Comparison of ENCODE assay signal across 23 cellular contexts in genomic region chr17:80295146-80295545, GRCh38.
"Had no signal": no experiment of that assay in that cellular context is flagged by ENCODE, and none has a peak within 500 bp of the region (broad histone marks: within the 10 kb centered on the region; RNA-seq: fewer than 3 reads in every experiment).

No MANE protein-coding gene starts in this region.

- H3K4me1 Mint-ChIP-seq: nephron; stimulated activated memory B cell treated with anti-CD40 and anti-IgM and Interleukin-4, amounts not matched to agents 10 μg/mL and 1 μg/mL and 100 μg/mL, for 72 hours had no signal

- H3K27ac Mint-ChIP-seq: activated CD4-positive, alpha-beta T cell treated with anti-CD3 and anti-CD28 coated beads, Interleukin-2, amount 10 ng/mL, durations not matched to agents 24 days and 14 days; nephron; stimulated activated memory B cell treated with anti-CD40 and anti-IgM and Interleukin-4, amounts not matched to agents 10 μg/mL and 1 μg/mL and 100 μg/mL, for 72 hours; type B pancreatic cell had no signal

- H3K79me2 ChIP-seq: hepatocyte had no signal

- H3K4me1 ChIP-seq: adrenal gland, ascending aorta, esophagus muscularis mucosa, parathyroid adenoma, vagina had no signal

- FAIRE-seq: frontal cortex had no signal

- H3K27me3 Mint-ChIP-seq: activated CD4-positive, alpha-beta T cell treated with anti-CD3 and anti-CD28 coated beads, Interleukin-2, amount 10 ng/mL, durations not matched to agents 24 days and 14 days; stimulated activated memory B cell treated with anti-CD40 and anti-IgM and Interleukin-4, amounts not matched to agents 10 μg/mL and 1 μg/mL and 100 μg/mL, for 72 hours; type B pancreatic cell had no signal

- H3K9ac ChIP-seq: parathyroid adenoma had no signal

- H2AFZ ChIP-seq: hepatocyte, parathyroid adenoma had no signal

- H3K4me3 Mint-ChIP-seq: activated CD4-positive, alpha-beta T cell treated with anti-CD3 and anti-CD28 coated beads, Interleukin-2, amount 10 ng/mL, durations not matched to agents 24 days and 14 days; activated T-cell treated with anti-CD3 and anti-CD28 coated beads, Interleukin-2, amount 50 U/mL, for 72 hours; nephron; stimulated activated memory B cell treated with anti-CD40 and anti-IgM and Interleukin-4, amounts not matched to agents 10 μg/mL and 1 μg/mL and 100 μg/mL, for 72 hours; type B pancreatic cell had no signal

- H3K9me3 Mint-ChIP-seq: activated CD4-positive, alpha-beta T cell treated with anti-CD3 and anti-CD28 coated beads, Interleukin-2, amount 10 ng/mL, durations not matched to agents 24 days and 14 days; activated T-cell treated with anti-CD3 and anti-CD28 coated beads, Interleukin-2, amount 50 U/mL, for 72 hours; nephron; type B pancreatic cell had no signal

- H3K4me3 ChIP-seq: adrenal gland, ascending aorta, esophagus muscularis mucosa, hepatocyte, right lobe of liver, skin epidermis, thoracic aorta, vagina had no signal

- H3K27ac ChIP-seq: ascending aorta, brain microvascular endothelial cell, esophagus muscularis mucosa, hepatocyte, parathyroid adenoma, thoracic aorta, vagina had no signal

- H3K4me2 ChIP-seq: hepatocyte had no signal

- ATAC-seq: activated T-cell treated with anti-CD3 and anti-CD28 coated beads, Interleukin-2, amount 50 U/mL, for 72 hours; stimulated activated memory B cell treated with anti-CD40 and anti-IgM and Interleukin-4, amounts not matched to agents 10 μg/mL and 1 μg/mL and 100 μg/mL, for 72 hours had no signal

- H3K27me3 ChIP-seq: adrenal gland, ascending aorta, brain microvascular endothelial cell, esophagus muscularis mucosa, hepatocyte, right lobe of liver, vagina had no signal

- DNase-seq: activated CD4-positive, alpha-beta T cell treated with anti-CD3 and anti-CD28 coated beads, Interleukin-2, amount 10 ng/mL, durations not matched to agents 24 days and 14 days; activated CD8-positive, alpha-beta memory T cell treated with anti-CD3 and anti-CD28 coated beads, Interleukin-2, amount 50 U/mL, for 4 hours; activated effector memory CD4-positive, alpha-beta T cell treated with anti-CD3 and anti-CD28 coated beads, Interleukin-2, amount 50 U/mL, for 16 hours; activated naive CD4-positive, alpha-beta T cell treated with anti-CD3 and anti-CD28 coated beads, Interleukin-2, amount 50 U/mL, for 16 hours; activated T-cell treated with anti-CD3 and anti-CD28 coated beads, Interleukin-2, amount 50 U/mL, for 72 hours; adrenal gland; brain microvascular endothelial cell; caudate nucleus; left ventricle myocardium superior; midbrain; stimulated activated CD4-positive, alpha-beta T cell treated with anti-CD3 and anti-CD28 coated beads, Interleukin-1b, Interleukin-23, amount 100 ng/mL, for 48 hours had no signal

- H3K9me3 ChIP-seq: adrenal gland, ascending aorta, esophagus muscularis mucosa, right lobe of liver, thoracic aorta, vagina had no signal
